Comparison of ENCODE assay signal across 1 cellular context in the genomic region with DNA sequence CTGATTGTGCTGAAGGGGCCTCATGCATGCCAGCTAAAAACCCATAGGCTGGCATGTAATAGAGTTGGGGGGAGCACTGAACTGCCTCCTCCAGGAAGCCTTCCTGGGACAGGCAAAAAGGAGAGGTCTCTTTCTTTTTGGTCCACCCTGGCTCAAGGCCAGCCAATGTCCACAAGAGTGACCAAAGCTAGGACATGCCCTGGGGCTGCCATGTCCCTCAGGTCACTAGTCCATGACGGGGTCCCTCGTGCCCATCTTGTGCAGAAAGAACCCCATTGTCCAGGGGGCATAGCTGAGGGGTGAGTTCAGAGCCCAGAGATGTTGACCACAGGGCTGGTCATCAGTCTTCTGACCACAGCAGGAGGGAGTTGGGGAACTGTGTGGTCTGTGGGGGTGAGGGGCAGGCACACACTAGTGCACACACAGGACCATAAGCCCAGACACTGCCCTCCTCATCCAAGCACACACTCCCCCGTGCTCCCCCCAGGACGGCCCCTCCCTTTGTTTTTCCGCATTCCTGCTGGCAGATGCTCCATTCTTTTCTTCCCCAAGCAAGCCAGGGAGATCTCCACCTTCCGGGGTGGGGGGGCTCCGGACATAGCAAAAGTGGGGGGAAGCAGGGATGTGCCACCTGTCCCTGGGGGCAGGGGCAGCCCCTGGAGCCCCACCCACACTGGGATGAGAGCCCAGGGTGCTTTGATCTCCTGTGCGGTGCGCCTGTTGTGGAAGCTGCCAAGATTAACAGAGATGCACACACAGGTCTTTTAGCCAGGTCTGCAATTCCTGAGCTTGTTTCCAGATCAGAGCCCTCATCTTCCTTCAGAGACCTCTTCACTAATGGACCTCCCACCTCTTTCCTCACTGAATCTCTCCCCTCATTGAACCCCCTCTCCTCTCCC.
A peak's percentile ranks its signal among the peaks of the same experiment; 100 is the strongest.
TF ChIP-seq lines count a peak whose summit lies in the region.

No MANE protein-coding gene starts in this region.

TF ChIP-seq in SK-N-SH, 30 proteins besides CTCF, POLR2A, EP300 and RAD21 (continued from another document):
- no peak for TF ChIP-seq RFX5 (IDR thresholded peaks at IDR 0.05; ENCODE audit: low read length)
- no peak for TF ChIP-seq FOXJ3 (CRISPR knock-in tag; IDR thresholded peaks at IDR 0.05)
- peak; percentile 53; the same call in 1 of the 2 replicates for TF ChIP-seq TCF12 (IDR thresholded peaks at IDR 0.05)
TF ChIP-seq in SK-N-SH: peak in this region for 3.
